Comparison of ENCODE assay signal across 20 cellular contexts in genomic region chrX:46263494-46263893, GRCh38.
"Had no signal": no experiment of that assay in that cellular context is flagged by ENCODE, and none has a peak within 500 bp of the region (broad histone marks: within the 10 kb centered on the region; RNA-seq: fewer than 3 reads in every experiment).

No MANE protein-coding gene starts in this region.

- DNase-seq: activated B cell treated with CpG ODN at 0.5 μM for 24 hours; activated CD4-positive, alpha-beta T cell treated with anti-CD3 and anti-CD28 coated beads for 48 hours; activated naive CD4-positive, alpha-beta T cell treated with anti-CD3 and anti-CD28 coated beads, Interleukin-2, amount 50 U/mL, for 16 hours; central memory CD4-positive, alpha-beta T cell; colonic mucosa; effector CD4-positive, alpha-beta T cell; foreskin melanocyte; head of caudate nucleus; left colon; natural killer cell; right cardiac atrium; stimulated activated CD4-positive, alpha-beta T cell treated with anti-CD3 and anti-CD28 coated beads, Interleukin-4, amount 100 ng/mL, for 24 hours; stimulated activated naive CD4-positive, alpha-beta T cell; T-helper 2 cell; tibial artery had no signal

- H3K36me3 Mint-ChIP-seq: memory B cell, natural killer cell had no signal

- H3K4me3 ChIP-seq: colonic mucosa, skin epidermis, tibial artery, vagina had no signal

- H3K27ac ChIP-seq: colonic mucosa, neutrophil, skin epidermis, tibial artery, vagina had no signal

- H3K27me3 Mint-ChIP-seq: activated T-helper 17 cell treated with anti-CD3 and anti-CD28 coated beads, Interleukin-2, amount 50 U/mL, for 72 hours had no signal

- H3K27me3 ChIP-seq: colonic mucosa, neutrophil, tibial artery, vagina had no signal

- H3K4me3 Mint-ChIP-seq: activated B cell treated with CpG ODN at 0.5 μM for 24 hours; activated T-helper 17 cell treated with anti-CD3 and anti-CD28 coated beads, Interleukin-2, amount 50 U/mL, for 72 hours; memory B cell; natural killer cell had no signal

- H3K36me3 ChIP-seq: colonic mucosa, neutrophil, tibial artery, vagina had no signal

- H3K4me1 ChIP-seq: colonic mucosa, tibial artery, vagina had no signal

- H3K4me1 Mint-ChIP-seq: activated B cell treated with CpG ODN at 0.5 μM for 24 hours, memory B cell, natural killer cell had no signal

- H3K27ac Mint-ChIP-seq: activated B cell treated with CpG ODN at 0.5 μM for 24 hours; activated T-helper 17 cell treated with anti-CD3 and anti-CD28 coated beads, Interleukin-2, amount 50 U/mL, for 72 hours; memory B cell; natural killer cell had no signal

- H3K9me3 ChIP-seq: colonic mucosa, neutrophil, tibial artery, vagina had no signal

- ATAC-seq: activated T-helper 17 cell treated with anti-CD3 and anti-CD28 coated beads, Interleukin-2, amount 50 U/mL, for 72 hours; left colon; natural killer cell; right cardiac atrium had no signal

- H3K9me3 Mint-ChIP-seq: activated B cell treated with CpG ODN at 0.5 μM for 24 hours; activated T-helper 17 cell treated with anti-CD3 and anti-CD28 coated beads, Interleukin-2, amount 50 U/mL, for 72 hours; memory B cell; natural killer cell had no signal
